In the genomic region with DNA sequence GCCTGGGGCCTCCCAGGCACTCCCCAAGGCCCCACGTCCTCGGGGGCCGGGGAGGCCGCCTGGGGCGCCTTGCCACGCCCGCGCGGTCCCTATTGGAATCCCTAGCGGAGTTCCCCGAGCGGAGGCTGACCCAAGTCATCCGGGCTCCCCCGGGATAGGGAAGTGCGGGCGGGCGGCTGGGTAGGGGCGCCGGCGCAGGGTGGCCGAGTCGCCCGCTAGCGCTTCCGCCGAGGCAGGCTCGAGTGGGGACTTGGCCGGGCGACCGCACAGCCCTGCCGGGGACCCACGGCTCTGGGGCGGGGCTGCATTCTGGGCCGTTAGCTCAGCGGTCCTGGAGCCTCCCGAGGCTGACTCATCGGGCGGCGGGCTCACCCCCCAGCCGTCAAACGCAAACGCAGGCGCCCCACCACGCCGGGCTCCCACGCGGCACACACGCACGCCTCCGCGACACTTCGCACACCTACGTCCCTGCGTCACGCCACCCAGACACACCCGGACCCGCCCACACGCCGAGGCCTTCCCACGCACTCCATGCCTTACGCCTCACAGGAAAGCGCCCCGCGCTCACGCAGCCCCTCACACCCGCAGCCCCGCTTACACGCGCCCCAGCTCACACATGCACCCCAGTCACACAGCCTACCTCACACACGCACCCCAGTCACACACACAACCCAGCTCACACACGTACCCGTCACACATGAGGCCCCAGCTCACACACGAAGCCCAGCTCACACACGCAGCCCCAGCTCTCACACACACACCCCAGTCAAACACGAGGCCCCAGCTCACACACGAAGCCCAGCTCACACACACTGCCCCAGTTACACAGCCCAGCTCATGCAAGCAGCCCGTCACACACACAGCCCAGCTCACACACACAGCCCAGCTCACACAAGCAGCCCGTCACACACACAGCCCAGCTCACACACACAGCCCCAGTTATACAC, we compare ENCODE assay signal across 8 cellular contexts. TPM values are rescaled to one million over a fixed set of nuclear protein-coding genes. Genes with fewer than 3 reads are reported as not detected.
DNase-seq lines count a peak whose midpoint lies in the region; ATAC-seq, FAIRE-seq and TF ChIP-seq lines count a peak whose summit lies in the region.

No MANE protein-coding gene starts in this region.

- peak; percentile 67 for DNase-seq in RCC 7860 (ENCODE audit: low spot score)
- peak; percentile 93 for DNase-seq in activated effector memory CD4-positive, alpha-beta T cell treated with anti-CD3 and anti-CD28 coated beads, Interleukin-2, amount 50 U/mL, for 16 hours
- no peak for DNase-seq in foreskin keratinocyte
- no peak for DNase-seq in neural crest cell (ENCODE audit: low read depth, low spot score)

- peaks cover 45% of the 10 kb centered on the region for H3K27me3 Mint-ChIP-seq in neural crest cell (ENCODE audit: low read depth)

- peak; percentile 63 for ATAC-seq in foreskin keratinocyte
- no peak for ATAC-seq in GM21528 (IDR thresholded peaks at IDR 0.05; ENCODE audit: low FRiP score, unreplicated experiment)
- ATAC-seq in HG02870 (IDR thresholded peaks at IDR 0.05; ENCODE audit: unreplicated experiment): no peak

- H3K27me3 ChIP-seq in foreskin keratinocyte (peaks cover 2% of the 10 kb centered on the region), stomach smooth muscle (ENCODE audit: control insufficient read depth in 1 of 2, insufficient read depth in 2 of 2, low read length in 2 of 2) (no peaks in the 10 kb centered on the region)

- peaks cover 1 to 2% of the 10 kb centered on the region in 2 donors for H3K36me3 ChIP-seq in stomach smooth muscle (ENCODE audit: control insufficient read depth in 2 of 2, insufficient read depth in 2 of 2, low read length in 2 of 2)

- no peaks in the 10 kb centered on the region for H3K9me3 Mint-ChIP-seq in neural crest cell

- no peak for FAIRE-seq in RCC 7860 (lab: Jason Lieb, UNC)

- peaks cover 61% of the 10 kb centered on the region for H3K4me1 Mint-ChIP-seq in neural crest cell

- H3K36me3 Mint-ChIP-seq in neural crest cell (ENCODE audit: low read depth): peaks cover 3% of the 10 kb centered on the region

- H3K27ac ChIP-seq in foreskin keratinocyte: peak overlapping the region; percentile 62
- peak overlapping the region; percentile 89 for H3K27ac ChIP-seq in stomach smooth muscle (ENCODE audit: low read length)

- peak overlapping the region; percentile 89 for H3K4me3 Mint-ChIP-seq in neural crest cell

- peak overlapping the region; percentile 73 for H3K27ac Mint-ChIP-seq in neural crest cell (ENCODE audit: unreplicated experiment)

- no peaks in the 10 kb centered on the region for H3K9me3 ChIP-seq in stomach smooth muscle (ENCODE audit: control insufficient read depth in 2 of 2, low read length in 2 of 2)

- H3K4me1 ChIP-seq in foreskin keratinocyte: no peaks in the 10 kb centered on the region
- H3K4me1 ChIP-seq in stomach smooth muscle (ENCODE audit: control insufficient read depth, insufficient read depth, low read length): peaks cover 67% of the 10 kb centered on the region

- H3K4me3 ChIP-seq in GM08714 (ENCODE audit: low read length) (peak overlapping the region; percentile 32; the same call in 1 of the 2 replicates), stomach smooth muscle (ENCODE audit: low read length in 2 of 2) (peak overlapping the region; percentile 82 to 85)

- TF ChIP-seq CTCF in foreskin keratinocyte (conservative IDR thresholded peaks at IDR 0.05): no peak
- TF ChIP-seq CTCF in neural crest cell (conservative IDR thresholded peaks at IDR 0.05): no peak

- H3K9ac ChIP-seq in stomach smooth muscle (ENCODE audit: low read length in 2 of 2): peak overlapping the region; percentile 88 to 93

RNA-seq across cellular contexts. Expression of gene PHLDB1, which starts 1.1 kb away (rescaled TPM):
- total RNA-seq in foreskin keratinocyte (59.2 and 80.3 TPM in 2 replicates), neural crest cell (108 and 120 TPM in 2 replicates)
- 31.8 and 39.6 TPM in 2 replicates for polyA plus RNA-seq in foreskin keratinocyte

RNA-seq across cellular contexts. Expression of gene ARCN1, which starts 36.3 kb away (rescaled TPM):
- total RNA-seq in foreskin keratinocyte (125 and 143 TPM in 2 replicates), neural crest cell (122 and 128 TPM in 2 replicates)
- 100 and 102 TPM in 2 replicates for polyA plus RNA-seq in foreskin keratinocyte

RNA-seq across cellular contexts. Expression of gene IFT46, which starts 42.8 kb away (rescaled TPM):
- total RNA-seq in foreskin keratinocyte: 31.7 and 33.7 TPM in 2 replicates
- 29.6 and 31.4 TPM in 2 replicates for polyA plus RNA-seq in foreskin keratinocyte
- 24.2 and 24.4 TPM in 2 replicates for total RNA-seq in neural crest cell

Comparison
In these comparisons a context has a peak if more than half of its experiments do, and no peak if none do; other contexts are left out.
1. DNase-seq: peak in RCC 7860 (single experiment) and activated effector memory CD4-positive, alpha-beta T cell treated with anti-CD3 and anti-CD28 coated beads, Interleukin-2, amount 50 U/mL, for 16 hours (single experiment); none in foreskin keratinocyte (0 of 2) and neural crest cell (single experiment).